Comparison of ENCODE assay signal across 19 cellular contexts in genomic region chr11:120240866-120241265, GRCh38. TPM values are rescaled to one million over a fixed set of nuclear protein-coding genes. Genes with fewer than 3 reads are reported as not detected.
DNase-seq lines count a peak whose midpoint lies in the region; ATAC-seq and TF ChIP-seq lines count a peak whose summit lies in the region.
"Had no signal": no experiment of that assay in that cellular context is flagged by ENCODE, and none has a peak within 500 bp of the region (broad histone marks: within the 10 kb centered on the region; RNA-seq: fewer than 3 reads in every experiment).

No MANE protein-coding gene starts in this region.

- H3K4me3 ChIP-seq in Caco-2 (ENCODE audit: low read depth, low read length) (no peak overlapping the region), iPS-20b (ENCODE audit: low read length) (0 out of 2 replicates have a peak overlapping the region, but pooled peaks have one; percentile 62)
- H3K4me3 ChIP-seq: PC-9 had no signal

- H3K27me3 ChIP-seq in Caco-2 (replicated peaks; ENCODE audit: control insufficient read depth, insufficient read depth, low read length), result peaks cover 10% of the 10 kb centered on the region
- H3K27me3 ChIP-seq in iPS-20b (ENCODE audit: insufficient read depth, low read length), result peaks cover 45% of the 10 kb centered on the region

- H3K27ac ChIP-seq in iPS-20b (ENCODE audit: low read length), result no peak overlapping the region
- H3K27ac ChIP-seq: PC-9, RWPE1 had no signal

- H3K36me3 Mint-ChIP-seq in Caco-2 (ENCODE audit: insufficient read depth, unreplicated experiment) (peaks cover 6% of the 10 kb centered on the region), progenitor cell of endocrine pancreas (ENCODE audit: insufficient read depth) (no peaks in the 10 kb centered on the region)
- H3K36me3 Mint-ChIP-seq: CD4-positive, CD25-positive, alpha-beta regulatory T cell had no signal

- peaks cover 6% of the 10 kb centered on the region for H3K4me1 ChIP-seq in Caco-2
- peaks cover 12% of the 10 kb centered on the region for H3K4me1 ChIP-seq in iPS-20b (ENCODE audit: insufficient read depth, low read length)
- H3K4me1 ChIP-seq: BE2C had no signal

- H3K4me3 Mint-ChIP-seq in Caco-2 (ENCODE audit: unreplicated experiment) (peak overlapping the region; percentile 56), progenitor cell of endocrine pancreas (ENCODE audit: low read depth) (peak overlapping the region; percentile 35)
- H3K4me3 Mint-ChIP-seq: CD4-positive, CD25-positive, alpha-beta regulatory T cell had no signal

- H3K27ac Mint-ChIP-seq in Caco-2 (ENCODE audit: unreplicated experiment) (no peak overlapping the region), progenitor cell of endocrine pancreas (no peak overlapping the region)
- H3K27ac Mint-ChIP-seq: CD4-positive, CD25-positive, alpha-beta regulatory T cell had no signal

- ATAC-seq in GM18517 (IDR thresholded peaks at IDR 0.05; ENCODE audit: unreplicated experiment) (no peak), HG02588 (IDR thresholded peaks at IDR 0.05; ENCODE audit: unreplicated experiment) (no peak)
- ATAC-seq: HCT116 had no signal

- CTCF ChIA-PET in Caco-2 (lab: Charles Lee), result interaction anchor here (12.8 kb wide), 1 partner anchor 61 kb away, joined by 246 read pairs; no protein-coding TSS in a partner anchor

- H3K9ac ChIP-seq in iPS-20b (ENCODE audit: low read depth, low read length), result no peak overlapping the region

- no peaks in the 10 kb centered on the region for H3K9me3 ChIP-seq in Caco-2
- H3K9me3 ChIP-seq in iPS-20b (ENCODE audit: insufficient read depth, low read depth, low read length), result no peaks in the 10 kb centered on the region
- H3K9me3 ChIP-seq: BE2C had no signal

- POLR2A ChIA-PET in Caco-2 (lab: Charles Lee), result no interaction called here

- intact Hi-C loops in Caco-2 (cut with micrococcal nuclease; ENCODE audit: unreplicated experiment), result no loop called here

- peaks cover 38% of the 10 kb centered on the region for H3K27me3 Mint-ChIP-seq in Caco-2 (ENCODE audit: insufficient read depth, unreplicated experiment)
- peaks cover 88% of the 10 kb centered on the region for H3K27me3 Mint-ChIP-seq in progenitor cell of endocrine pancreas

- TF ChIP-seq CTCF in Caco-2 (IDR thresholded peaks at IDR 0.05; ENCODE audit: insufficient read depth in 1 of 2, low read depth in 1 of 2, low read length in 1 of 2, severe bottlenecking in 1 of 2, unreplicated experiment in 1 of 2) (no peak), progenitor cell of endocrine pancreas (IDR thresholded peaks at IDR 0.05; ENCODE audit: unreplicated experiment) (no peak)

- BruUV-seq in Caco-2 (replicated peaks; lab: Mats Ljungman, UMichigan), result no TSS peak

- DNase-seq in Caco-2, result no peak
- DNase-seq in NCI-H526 treated with DMSO at 0.1 percent for 48 hours (lab: John Stamatoyannopoulos, UW), result peak; percentile 74
- DNase-seq in progenitor cell of endocrine pancreas (ENCODE audit: low spot score, unreplicated experiment), result no peak
- no peak for DNase-seq in kidney glomerular epithelial cell (lab: John Stamatoyannopoulos, UW)
- DNase-seq: BE2C; CD4-positive, CD25-positive, alpha-beta regulatory T cell; COR-L47; KBM-7; NCI-H1694; NCI-H2081 treated with DMSO at 0.1 percent for 48 hours; NCI-H510A; PC-9; SIG-M5 had no signal

- H3K9me3 Mint-ChIP-seq in Caco-2 (ENCODE audit: unreplicated experiment) (no peaks in the 10 kb centered on the region), progenitor cell of endocrine pancreas (ENCODE audit: low read depth) (no peaks in the 10 kb centered on the region)

- no peaks in the 10 kb centered on the region for H3K36me3 ChIP-seq in Caco-2 (ENCODE audit: control insufficient read depth, insufficient read depth, low read length)
- no peaks in the 10 kb centered on the region for H3K36me3 ChIP-seq in iPS-20b (ENCODE audit: insufficient read depth, low read depth, low read length)
- H3K36me3 ChIP-seq: BE2C had no signal

- H3K4me1 Mint-ChIP-seq in Caco-2 (ENCODE audit: low read depth, unreplicated experiment) (no peaks in the 10 kb centered on the region), progenitor cell of endocrine pancreas (ENCODE audit: low read depth) (peaks cover 5% of the 10 kb centered on the region)

RNA-seq across cellular contexts. Expression of gene POU2F3, which starts 0.9 kb away (rescaled TPM):
- total RNA-seq in Caco-2 (2022) (not detected in 2 replicates), progenitor cell of endocrine pancreas (0.09 TPM in 1 of 2 replicates, not detected in the other)
- total RNA-seq: CD4-positive, CD25-positive, alpha-beta regulatory T cell; HepG2 had no signal

RNA-seq across cellular contexts. Expression of gene OAF, which starts 30.0 kb away (rescaled TPM):
- total RNA-seq in Caco-2 (2022), result 30.3 and 31.3 TPM in 2 replicates
- 6.5 and 6.6 TPM in 2 replicates for total RNA-seq in progenitor cell of endocrine pancreas
